11 cellular contexts compared by ENCODE assay signal in the genomic region with DNA sequence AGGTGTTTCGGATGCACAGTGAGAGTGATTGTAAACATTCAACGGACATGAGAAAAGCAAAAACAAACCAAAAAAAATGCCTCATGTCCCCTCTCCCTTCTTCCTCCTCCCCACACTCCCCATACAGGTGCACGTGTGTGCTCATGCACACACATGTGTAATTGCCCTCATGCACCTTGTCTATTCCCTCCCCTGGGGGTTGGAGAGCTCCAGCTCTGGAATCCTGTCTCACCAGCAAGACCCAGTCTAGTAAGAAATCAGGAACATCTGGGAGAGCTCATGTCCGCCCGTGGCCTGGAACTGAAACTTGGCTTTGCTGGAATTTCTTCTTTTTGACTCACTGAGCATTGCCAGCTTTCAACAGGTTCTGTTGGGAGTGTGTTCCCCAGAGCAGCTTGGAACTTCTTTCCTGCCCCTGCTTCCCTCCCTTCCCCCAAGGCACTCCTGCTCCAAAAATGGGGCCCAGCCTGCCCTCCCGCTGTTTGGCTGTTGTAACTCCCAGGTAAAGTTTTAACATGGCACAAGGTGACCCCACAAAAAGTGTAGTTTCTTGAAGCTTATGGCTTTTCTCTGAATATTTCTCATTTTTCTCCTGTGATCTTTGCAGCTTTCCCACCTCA.
A peak's percentile ranks its signal among the peaks of the same experiment; 100 is the strongest.
DNase-seq lines count a peak whose midpoint lies in the region; ATAC-seq and TF ChIP-seq lines count a peak whose summit lies in the region.
"Had no signal": no experiment of that assay in that cellular context is flagged by ENCODE, and none has a peak within 500 bp of the region (broad histone marks: within the 10 kb centered on the region; RNA-seq: fewer than 3 reads in every experiment).

No MANE protein-coding gene starts in this region.

- intact Hi-C loops in breast epithelium (cut with DNase I; ENCODE audit: low total_unique reads) (no loop called here), MCF 10A (cut with micrococcal nuclease) (no loop called here)

- H3K27me3 ChIP-seq in breast epithelium = no peaks in the 10 kb centered on the region

- CTCF ChIA-PET in MCF 10A (lab: Yijun Ruan, JAX) (interaction anchor here (0.6 to 1.2 kb wide), 5 partner anchors 13 to 150 kb away, joined by 3 to 4 read pairs (median 4); no protein-coding TSS in a partner anchor), RWPE1 (lab: Yijun Ruan, JAX) (interaction anchor here (0.6 to 0.7 kb wide), 2 partner anchors 36 to 192 kb away, joined by 3 to 6 read pairs; no protein-coding TSS in a partner anchor)

- H3K4me3 Mint-ChIP-seq in MCF 10A (ENCODE audit: unreplicated experiment) = no peak overlapping the region
- peak overlapping the region; percentile 50 for H3K4me3 Mint-ChIP-seq in stimulated activated effector memory CD8-positive, alpha-beta T cell treated with anti-CD3 and anti-CD28 coated beads, Interleukin-12 subunit alpha, Interleukin-12 subunit beta, amount 100 ng/mL, for 72 hours

- ATAC-seq in stimulated activated effector memory CD8-positive, alpha-beta T cell treated with anti-CD3 and anti-CD28 coated beads, Interleukin-12 subunit alpha, Interleukin-12 subunit beta, amount 100 ng/mL, for 72 hours = no peak
- no peak for ATAC-seq in HG03378 (IDR thresholded peaks at IDR 0.05; ENCODE audit: unreplicated experiment)
- no peak for ATAC-seq in HG02678 (IDR thresholded peaks at IDR 0.05; ENCODE audit: unreplicated experiment)
- no peak for ATAC-seq in GM21381 (IDR thresholded peaks at IDR 0.05; ENCODE audit: unreplicated experiment)

- no peak overlapping the region for H3K27ac Mint-ChIP-seq in MCF 10A (ENCODE audit: low read depth, unreplicated experiment)
- peak overlapping the region; percentile 79 for H3K27ac Mint-ChIP-seq in stimulated activated effector memory CD8-positive, alpha-beta T cell treated with anti-CD3 and anti-CD28 coated beads, Interleukin-12 subunit alpha, Interleukin-12 subunit beta, amount 100 ng/mL, for 72 hours

- H3K36me3 ChIP-seq in breast epithelium = no peaks in the 10 kb centered on the region

- no peak overlapping the region for H3K4me3 ChIP-seq in breast epithelium

- H3K9me3 ChIP-seq in breast epithelium = no peaks in the 10 kb centered on the region

- no peak for TF ChIP-seq POLR2A in breast epithelium (IDR thresholded peaks at IDR 0.05)

- no peak for TF ChIP-seq CTCF in breast epithelium (IDR thresholded peaks at IDR 0.05)
- TF ChIP-seq CTCF in MCF 10A (IDR thresholded peaks at IDR 0.05; ENCODE audit: unreplicated experiment) = no peak
- TF ChIP-seq CTCF in RWPE1 (conservative IDR thresholded peaks at IDR 0.05; ENCODE audit: low read depth) = no peak

- peaks cover 7% of the 10 kb centered on the region for H3K36me3 Mint-ChIP-seq in MCF 10A (ENCODE audit: insufficient read depth, unreplicated experiment)
- H3K36me3 Mint-ChIP-seq in stimulated activated effector memory CD8-positive, alpha-beta T cell treated with anti-CD3 and anti-CD28 coated beads, Interleukin-12 subunit alpha, Interleukin-12 subunit beta, amount 100 ng/mL, for 72 hours = peaks cover 33% of the 10 kb centered on the region

- POLR2A ChIA-PET in MCF 10A (lab: Yijun Ruan, JAX) (interaction anchor here (0.8 to 1.1 kb wide), 6 partner anchors 9 to 36 kb away, joined by 3 to 5 read pairs (median 4); no protein-coding TSS in a partner anchor), RWPE1 (lab: Yijun Ruan, JAX; ENCODE audit: low non-redundant PET) (no interaction called here)

- H3K4me1 ChIP-seq in breast epithelium = peaks cover 0 to 2% of the 10 kb centered on the region in 2 donors

- no peak for DNase-seq in breast epithelium (ENCODE audit: low spot score in 2 of 2)
- no peak for DNase-seq in MCF 10A (ENCODE audit: unreplicated experiment)
- no peak for DNase-seq in RWPE1 (ENCODE audit: low spot score)
- DNase-seq in fibroblast of gingiva (ENCODE audit: low read depth) = peak; percentile 44
- no peak for DNase-seq in stimulated activated effector memory CD8-positive, alpha-beta T cell treated with anti-CD3 and anti-CD28 coated beads, Interleukin-12 subunit alpha, Interleukin-12 subunit beta, amount 100 ng/mL, for 72 hours (ENCODE audit: low spot score in 2 of 2)
- DNase-seq: NCI-H510A had no signal

- no peaks in the 10 kb centered on the region for H3K27me3 Mint-ChIP-seq in MCF 10A (ENCODE audit: insufficient read depth, unreplicated experiment)

- peak overlapping the region; percentile 13 to 21 for H3K27ac ChIP-seq in breast epithelium
- H3K27ac ChIP-seq in RWPE1 = peak overlapping the region; percentile 32; the same call in 1 of the 2 replicates
- H3K27ac ChIP-seq: C4-2B, HL-60 had no signal

- H3K9me3 Mint-ChIP-seq in MCF 10A (ENCODE audit: unreplicated experiment) = no peaks in the 10 kb centered on the region
- H3K9me3 Mint-ChIP-seq in stimulated activated effector memory CD8-positive, alpha-beta T cell treated with anti-CD3 and anti-CD28 coated beads, Interleukin-12 subunit alpha, Interleukin-12 subunit beta, amount 100 ng/mL, for 72 hours = no peaks in the 10 kb centered on the region

- H3K4me1 Mint-ChIP-seq in MCF 10A (ENCODE audit: insufficient read depth, unreplicated experiment) = peaks cover 23% of the 10 kb centered on the region
- peaks cover 59% of the 10 kb centered on the region for H3K4me1 Mint-ChIP-seq in stimulated activated effector memory CD8-positive, alpha-beta T cell treated with anti-CD3 and anti-CD28 coated beads, Interleukin-12 subunit alpha, Interleukin-12 subunit beta, amount 100 ng/mL, for 72 hours

- BruUV-seq in MCF 10A (replicated peaks; lab: Mats Ljungman, UMichigan) = no TSS peak
